ENCODE assay signal across 30 cellular contexts in genomic region chr2:61465045-61465444, GRCh38. TPM values are rescaled to one million over a fixed set of nuclear protein-coding genes. Genes with fewer than 3 reads are reported as not detected.
DNase-seq lines count a peak whose midpoint lies in the region; ATAC-seq, FAIRE-seq and TF ChIP-seq lines count a peak whose summit lies in the region.
"Had no signal": no experiment of that assay in that cellular context is flagged by ENCODE, and none has a peak within 500 bp of the region (broad histone marks: within the 10 kb centered on the region; RNA-seq: fewer than 3 reads in every experiment).

No MANE protein-coding gene starts in this region.

- no peak overlapping the region for H2AFZ ChIP-seq in Loucy (ENCODE audit: low read length)
- no peak overlapping the region for H2AFZ ChIP-seq in endothelial cell of umbilical vein (ENCODE audit: low read depth, low read length)
- H2AFZ ChIP-seq: PC-9 had no signal

- TF ChIP-seq CTCF in Loucy (conservative IDR thresholded peaks at IDR 0.05; ENCODE audit: low read length) (no peak), endothelial cell of umbilical vein (IDR thresholded peaks at IDR 0.05; ENCODE audit: extremely low read depth in 1 of 2, insufficient read depth in 1 of 2, low read depth in 1 of 2, low read length in 2 of 2) (no peak), progenitor cell of endocrine pancreas (IDR thresholded peaks at IDR 0.05; ENCODE audit: unreplicated experiment) (no peak)

- no peak overlapping the region for H3K9ac ChIP-seq in Loucy (ENCODE audit: low read depth, low read length, poor library complexity, severe bottlenecking)
- H3K9ac ChIP-seq in endothelial cell of umbilical vein (replicated peaks; ENCODE audit: extremely low read depth, insufficient read depth, low read length), result no peak overlapping the region

- peak overlapping the region; percentile 11 for H3K4me3 ChIP-seq in Loucy (ENCODE audit: low read length, poor library complexity, severe bottlenecking)
- no peak overlapping the region for H3K4me3 ChIP-seq in endothelial cell of umbilical vein (replicated peaks in 1 of 3; ENCODE audit: insufficient read depth in 1 of 3, low read depth in 1 of 3, low read length in 3 of 3)
- H3K4me3 ChIP-seq: breast epithelium, gastroesophageal sphincter, lung, PC-9, upper lobe of left lung had no signal

- no peak overlapping the region for H3K27ac ChIP-seq in endothelial cell of umbilical vein (ENCODE audit: insufficient read depth, low read depth, low read length)
- H3K27ac ChIP-seq: 22Rv1, breast epithelium, PC-9 had no signal

- no peak overlapping the region for H3K4me3 Mint-ChIP-seq in activated T-cell treated with anti-CD3 and anti-CD28 coated beads, Interleukin-2, amount 50 U/mL, for 24 hours
- H3K4me3 Mint-ChIP-seq in activated T-cell treated with anti-CD3 and anti-CD28 coated beads, Interleukin-2, amount 50 U/mL, for 4 hours, result no peak overlapping the region
- H3K4me3 Mint-ChIP-seq in progenitor cell of endocrine pancreas (ENCODE audit: low read depth), result no peak overlapping the region
- H3K4me3 Mint-ChIP-seq: activated CD4-positive, alpha-beta memory T cell treated with anti-CD3 and anti-CD28 coated beads, Interleukin-2, amount 10 ng/mL, durations not matched to agents 7 days and 5 days had no signal

- H3K9me3 Mint-ChIP-seq in activated T-cell treated with anti-CD3 and anti-CD28 coated beads, Interleukin-2, amount 50 U/mL, for 24 hours, result no peaks in the 10 kb centered on the region
- no peaks in the 10 kb centered on the region for H3K9me3 Mint-ChIP-seq in activated T-cell treated with anti-CD3 and anti-CD28 coated beads, Interleukin-2, amount 50 U/mL, for 4 hours
- H3K9me3 Mint-ChIP-seq in progenitor cell of endocrine pancreas (ENCODE audit: low read depth), result no peaks in the 10 kb centered on the region
- H3K9me3 Mint-ChIP-seq: activated CD4-positive, alpha-beta memory T cell treated with anti-CD3 and anti-CD28 coated beads, Interleukin-2, amount 10 ng/mL, durations not matched to agents 7 days and 5 days had no signal

- H3K27ac Mint-ChIP-seq in activated T-cell treated with anti-CD3 and anti-CD28 coated beads, Interleukin-2, amount 50 U/mL, for 24 hours, result peak overlapping the region; percentile 18
- peak overlapping the region; percentile 20 for H3K27ac Mint-ChIP-seq in progenitor cell of endocrine pancreas
- H3K27ac Mint-ChIP-seq: activated CD4-positive, alpha-beta memory T cell treated with anti-CD3 and anti-CD28 coated beads, Interleukin-2, amount 10 ng/mL, durations not matched to agents 7 days and 5 days had no signal

- no peaks in the 10 kb centered on the region for H3K9me2 ChIP-seq in Loucy (replicated peaks; ENCODE audit: low read depth, low read length)

- POLR2A ChIA-PET in endothelial cell of umbilical vein (lab: Charles Lee), result interaction anchor here (0.6 kb wide), 2 partner anchors 49 to 91 kb away, joined by 4 to 5 read pairs; no protein-coding TSS in a partner anchor

- no peaks in the 10 kb centered on the region for H3K27me3 Mint-ChIP-seq in activated T-cell treated with anti-CD3 and anti-CD28 coated beads, Interleukin-2, amount 50 U/mL, for 24 hours
- no peaks in the 10 kb centered on the region for H3K27me3 Mint-ChIP-seq in activated T-cell treated with anti-CD3 and anti-CD28 coated beads, Interleukin-2, amount 50 U/mL, for 4 hours (ENCODE audit: low read depth)
- no peaks in the 10 kb centered on the region for H3K27me3 Mint-ChIP-seq in progenitor cell of endocrine pancreas
- H3K27me3 Mint-ChIP-seq: activated CD4-positive, alpha-beta memory T cell treated with anti-CD3 and anti-CD28 coated beads, Interleukin-2, amount 10 ng/mL, durations not matched to agents 7 days and 5 days had no signal

- CTCF ChIA-PET in endothelial cell of umbilical vein (lab: Charles Lee), result interaction anchor here (1.2 kb wide), 1 partner anchor 150 kb away, joined by 3 read pairs; no protein-coding TSS in a partner anchor

- no peaks in the 10 kb centered on the region; the same call in 1 of the 2 replicates for H3K36me3 ChIP-seq in Loucy (ENCODE audit: insufficient read depth, low read length)
- peaks cover 0 to 3% of the 10 kb centered on the region in 2 experiments for H3K36me3 ChIP-seq in endothelial cell of umbilical vein (ENCODE audit: control insufficient read depth in 2 of 2, extremely low read depth in 1 of 2, insufficient read depth in 2 of 2, low read length in 2 of 2)
- H3K36me3 ChIP-seq: breast epithelium had no signal

- peak; percentile 46 for FAIRE-seq in endothelial cell of umbilical vein (lab: Jason Lieb, UNC)
- FAIRE-seq: colon, small intestine had no signal

- H3K79me2 ChIP-seq in Loucy (ENCODE audit: insufficient read depth, low read length) (peaks cover 100% of the 10 kb centered on the region), endothelial cell of umbilical vein (ENCODE audit: control insufficient read depth, insufficient read depth, low read length) (peaks cover 99% of the 10 kb centered on the region)

- H3K27me3 ChIP-seq in Loucy (ENCODE audit: insufficient read depth, low read length, poor library complexity, severe bottlenecking) (no peaks in the 10 kb centered on the region), endothelial cell of umbilical vein (ENCODE audit: control insufficient read depth in 2 of 2, insufficient read depth in 2 of 2, low read length in 2 of 2) (no peaks in the 10 kb centered on the region)
- H3K27me3 ChIP-seq: breast epithelium, gastroesophageal sphincter, upper lobe of left lung had no signal

- dilution Hi-C loops in endothelial cell of umbilical vein (cut with MboI; ENCODE audit: extremely low pct_ligation_motif_present, low sequenced_read_pairs), result no loop called here

- ATAC-seq in activated T-cell treated with anti-CD3 and anti-CD28 coated beads, Interleukin-2, amount 50 U/mL, for 4 hours, result no peak
- no peak for ATAC-seq in GM18511 (IDR thresholded peaks at IDR 0.05; ENCODE audit: unreplicated experiment)
- ATAC-seq: gastroesophageal sphincter had no signal

- H4K20me1 ChIP-seq in Loucy (ENCODE audit: insufficient read depth, low read length, poor library complexity, severe bottlenecking), result peaks cover 80% of the 10 kb centered on the region
- peaks cover 4% of the 10 kb centered on the region for H4K20me1 ChIP-seq in endothelial cell of umbilical vein (replicated peaks; ENCODE audit: control insufficient read depth, extremely low read depth, insufficient read depth, low read length)

- TF ChIP-seq POLR2A in endothelial cell of umbilical vein (IDR thresholded peaks at IDR 0.05; ENCODE audit: low read depth, low read length), result no peak

- H3K9me1 ChIP-seq in endothelial cell of umbilical vein (replicated peaks; ENCODE audit: control insufficient read depth, extremely low read depth, insufficient read depth, low read length), result no peaks in the 10 kb centered on the region

- H3K9me3 ChIP-seq in Loucy (ENCODE audit: insufficient read depth, low read depth, low read length) (no peaks in the 10 kb centered on the region), endothelial cell of umbilical vein (replicated peaks; ENCODE audit: control insufficient read depth, insufficient read depth, low read length) (no peaks in the 10 kb centered on the region)
- H3K9me3 ChIP-seq: breast epithelium, gastroesophageal sphincter, upper lobe of left lung had no signal

- no TSS peak for BruUV-seq in endothelial cell of umbilical vein (replicated peaks; lab: Mats Ljungman, UMichigan)

- H3K4me2 ChIP-seq in Loucy (ENCODE audit: low read depth, low read length, poor library complexity, severe bottlenecking) (peak overlapping the region; percentile 72), endothelial cell of umbilical vein (ENCODE audit: insufficient read depth, low read length) (no peak overlapping the region)
- H3K4me2 ChIP-seq: PC-9 had no signal

- H3K4me1 Mint-ChIP-seq in activated T-cell treated with anti-CD3 and anti-CD28 coated beads, Interleukin-2, amount 50 U/mL, for 24 hours (ENCODE audit: low read depth), result peaks cover 70% of the 10 kb centered on the region
- peaks cover 68% of the 10 kb centered on the region for H3K4me1 Mint-ChIP-seq in activated T-cell treated with anti-CD3 and anti-CD28 coated beads, Interleukin-2, amount 50 U/mL, for 4 hours (ENCODE audit: low read depth)
- H3K4me1 Mint-ChIP-seq in progenitor cell of endocrine pancreas (ENCODE audit: low read depth), result peaks cover 25% of the 10 kb centered on the region

- H3K36me3 Mint-ChIP-seq in activated T-cell treated with anti-CD3 and anti-CD28 coated beads, Interleukin-2, amount 50 U/mL, for 24 hours (ENCODE audit: low read depth), result peaks cover 54% of the 10 kb centered on the region
- H3K36me3 Mint-ChIP-seq in activated T-cell treated with anti-CD3 and anti-CD28 coated beads, Interleukin-2, amount 50 U/mL, for 4 hours (ENCODE audit: insufficient read depth), result peaks cover 2% of the 10 kb centered on the region
- peaks cover 3% of the 10 kb centered on the region for H3K36me3 Mint-ChIP-seq in progenitor cell of endocrine pancreas (ENCODE audit: insufficient read depth)

- DNase-seq in activated T-cell treated with anti-CD3 and anti-CD28 coated beads, Interleukin-2, amount 50 U/mL, for 24 hours, result no peak
- no peak for DNase-seq in activated T-cell treated with anti-CD3 and anti-CD28 coated beads, Interleukin-2, amount 50 U/mL, for 4 hours
- DNase-seq in endothelial cell of umbilical vein (ENCODE audit: low read depth, low spot score) (no peak), progenitor cell of endocrine pancreas (ENCODE audit: low spot score, unreplicated experiment) (no peak), midbrain (lab: John Stamatoyannopoulos, UW) (no peak)
- no peak for DNase-seq in stimulated activated naive CD4-positive, alpha-beta T cell treated with Interleukin-2 at 50 U/mL for 16 hours (lab: John Stamatoyannopoulos, UW)
- DNase-seq: activated CD4-positive, alpha-beta memory T cell treated with anti-CD3 and anti-CD28 coated beads, Interleukin-2, amount 10 ng/mL, durations not matched to agents 7 days and 5 days; activated CD4-positive, CD25-positive, alpha-beta regulatory T cell; amygdala; DMS53; islet precursor cell; NCI-H1092; NCI-H1930; NCI-H226; NCI-H774; occipital lobe; PC-9; SHP77; small intestine; stimulated activated CD4-positive, alpha-beta T cell treated with anti-CD3 and anti-CD28 coated beads, Interleukin-2, amount 100 ng/mL, for 24 hours; substantia nigra; SW 1271 had no signal

- H3F3A ChIP-seq in Loucy (ENCODE audit: low read depth), result no peaks in the 10 kb centered on the region

- intact Hi-C loops in endothelial cell of umbilical vein (cut with micrococcal nuclease), result no loop called here

- H3K4me1 ChIP-seq in Loucy (ENCODE audit: insufficient read depth, low read length, poor library complexity, severe bottlenecking) (peaks cover 28% of the 10 kb centered on the region), endothelial cell of umbilical vein (ENCODE audit: control insufficient read depth, extremely low read depth, insufficient read depth, low read length) (peaks cover 15% of the 10 kb centered on the region)
- H3K4me1 ChIP-seq: breast epithelium had no signal

RNA-seq across cellular contexts. Expression of gene USP34, which starts 5.8 kb away (rescaled TPM):
- 10 to 100 TPM; 57.0 to 58.1 (median 58.1) TPM for total RNA-seq in activated T-cell treated with anti-CD3 and anti-CD28 coated beads, Interleukin-2, amount 50 U/mL, for 4 hours
- total RNA-seq in endothelial cell of umbilical vein, result 96.9 and 98.3 TPM in 2 replicates
- 45.7 and 46.3 TPM in 2 replicates for polyA plus RNA-seq in endothelial cell of umbilical vein
- 39.1 and 39.8 TPM in 2 replicates for polyA plus RNA-seq in endothelial cell of umbilical vein (2011; cell fraction: cytosol; rRNA removed)
- polyA plus RNA-seq in endothelial cell of umbilical vein (2011; cell fraction: nucleus; rRNA removed), result 115 and 154 TPM in 2 replicates
- polyA plus RNA-seq in endothelial cell of umbilical vein (2012), result 57.8 and 68.3 TPM in 2 replicates
- polyA minus RNA-seq in endothelial cell of umbilical vein, result 168 and 201 TPM in 2 replicates
- polyA minus RNA-seq in endothelial cell of umbilical vein (2011; cell fraction: cytosol; rRNA and poly(A)+ RNA removed), result 52.8 TPM
- polyA minus RNA-seq in endothelial cell of umbilical vein (2011; cell fraction: nucleus; rRNA and poly(A)+ RNA removed), result 274 and 420 TPM in 2 replicates
- 139 and 160 TPM in 2 replicates for total RNA-seq in progenitor cell of endocrine pancreas
